Comparison of ENCODE assay signal across 9 cellular contexts in genomic region chr11:5380740-5381342, GRCh38. TPM values are rescaled to one million over a fixed set of nuclear protein-coding genes. Genes with fewer than 3 reads are reported as not detected.
DNase-seq lines count a peak whose midpoint lies in the region; ATAC-seq, FAIRE-seq and TF ChIP-seq lines count a peak whose summit lies in the region.
"Had no signal": no experiment of that assay in that cellular context is flagged by ENCODE, and none has a peak within 500 bp of the region (broad histone marks: within the 10 kb centered on the region; RNA-seq: fewer than 3 reads in every experiment).

No MANE protein-coding gene starts in this region.

- H3K9me3 Mint-ChIP-seq in CD14-positive monocyte = peaks cover 0 to 3% (median 0%) of the 10 kb centered on the region in 7 donors
- no peaks in the 10 kb centered on the region for H3K9me3 Mint-ChIP-seq in activated CD8-positive, alpha-beta T cell treated with anti-CD3 and anti-CD28 coated beads, Interleukin-2, amount 10 ng/mL, durations not matched to agents 7 days and 5 days (ENCODE audit: insufficient read depth)

- FAIRE-seq in GM18507 (lab: Jason Lieb, UNC) = peak; percentile 74

- CTCF ChIA-PET in activated CD8-positive, alpha-beta T cell treated with anti-CD3 and anti-CD28 coated beads, Interleukin-2, amount 10 ng/mL, durations not matched to agents 7 days and 5 days (lab: Charles Lee) = no interaction called here

- H3K36me3 Mint-ChIP-seq in CD14-positive monocyte = no peaks in the 10 kb centered on the region
- H3K36me3 Mint-ChIP-seq in activated CD8-positive, alpha-beta T cell treated with anti-CD3 and anti-CD28 coated beads, Interleukin-2, amount 10 ng/mL, durations not matched to agents 7 days and 5 days (ENCODE audit: low read depth) = no peaks in the 10 kb centered on the region
- H3K36me3 Mint-ChIP-seq: T-cell had no signal

- no peak overlapping the region for H3K27ac Mint-ChIP-seq in CD14-positive monocyte
- H3K27ac Mint-ChIP-seq in activated CD8-positive, alpha-beta T cell treated with anti-CD3 and anti-CD28 coated beads, Interleukin-2, amount 10 ng/mL, durations not matched to agents 7 days and 5 days = no peak overlapping the region
- H3K27ac Mint-ChIP-seq: T-cell had no signal

- POLR2A ChIA-PET in activated CD8-positive, alpha-beta T cell treated with anti-CD3 and anti-CD28 coated beads, Interleukin-2, amount 10 ng/mL, durations not matched to agents 7 days and 5 days (lab: Charles Lee) = no interaction called here

- ATAC-seq in HG02938 (IDR thresholded peaks at IDR 0.05; ENCODE audit: unreplicated experiment) (peak; percentile 94), GM19328 (IDR thresholded peaks at IDR 0.05; ENCODE audit: unreplicated experiment) (no peak)
- peak; percentile 44 for ATAC-seq in activated CD8-positive, alpha-beta T cell treated with anti-CD3 and anti-CD28 coated beads, Interleukin-2, amount 10 ng/mL, durations not matched to agents 7 days and 5 days
- ATAC-seq: T-cell had no signal

- DNase-seq in CD14-positive monocyte (ENCODE audit: low spot score) (no peak), GM18507 (ENCODE audit: extremely low spot score, insufficient read length, low read depth) (peak; percentile 8), NCI-H2029 (lab: John Stamatoyannopoulos, UW) (peak; percentile 32), germinal center (ENCODE audit: low spot score) (peak; percentile 25), pulmonary artery endothelial cell (ENCODE audit: low read depth, low spot score) (peak; percentile 10)
- peak; percentile 40 for DNase-seq in activated CD8-positive, alpha-beta T cell treated with anti-CD3 and anti-CD28 coated beads, Interleukin-2, amount 10 ng/mL, durations not matched to agents 7 days and 5 days

- H3K4me1 Mint-ChIP-seq in CD14-positive monocyte = no peaks in the 10 kb centered on the region
- no peaks in the 10 kb centered on the region for H3K4me1 Mint-ChIP-seq in activated CD8-positive, alpha-beta T cell treated with anti-CD3 and anti-CD28 coated beads, Interleukin-2, amount 10 ng/mL, durations not matched to agents 7 days and 5 days (ENCODE audit: low read depth)
- H3K4me1 Mint-ChIP-seq: T-cell had no signal

- peak; percentile 69 for TF ChIP-seq CTCF in CD14-positive monocyte (IDR thresholded peaks at IDR 0.05)

- H3K4me3 Mint-ChIP-seq in CD14-positive monocyte = no peak overlapping the region
- H3K4me3 Mint-ChIP-seq in activated CD8-positive, alpha-beta T cell treated with anti-CD3 and anti-CD28 coated beads, Interleukin-2, amount 10 ng/mL, durations not matched to agents 7 days and 5 days = no peak overlapping the region
- H3K4me3 Mint-ChIP-seq: T-cell had no signal

- H3K27me3 Mint-ChIP-seq in CD14-positive monocyte (ENCODE audit: low read depth in 3 of 3) = peaks cover 2 to 5% (median 4%) of the 10 kb centered on the region in 3 donors
- H3K27me3 Mint-ChIP-seq in activated CD8-positive, alpha-beta T cell treated with anti-CD3 and anti-CD28 coated beads, Interleukin-2, amount 10 ng/mL, durations not matched to agents 7 days and 5 days (ENCODE audit: low read depth) = no peaks in the 10 kb centered on the region
- H3K27me3 Mint-ChIP-seq: T-cell had no signal

- intact Hi-C loops in CD14-positive monocyte (cut with micrococcal nuclease) = no loop called here

RNA-seq across cellular contexts. Expression of gene OR51M1, which starts 2.8 kb away (rescaled TPM):
- not detected for polyA plus RNA-seq in CD14-positive monocyte
- not detected for total RNA-seq in activated CD8-positive, alpha-beta T cell treated with anti-CD3 and anti-CD28 coated beads, Interleukin-2, amount 10 ng/mL, durations not matched to agents 7 days and 5 days
- not detected in 2 replicates for total RNA-seq in pulmonary artery endothelial cell
- total RNA-seq: T-cell had no signal

RNA-seq across cellular contexts. Expression of gene OR51B6, which starts 29.5 kb away (rescaled TPM):
- polyA plus RNA-seq in CD14-positive monocyte = not detected
- not detected for total RNA-seq in activated CD8-positive, alpha-beta T cell treated with anti-CD3 and anti-CD28 coated beads, Interleukin-2, amount 10 ng/mL, durations not matched to agents 7 days and 5 days
- total RNA-seq in pulmonary artery endothelial cell = not detected in 2 replicates
- total RNA-seq: T-cell had no signal

RNA-seq across cellular contexts. Expression of gene OR51B5, which starts 37.5 kb away (rescaled TPM):
- polyA plus RNA-seq in CD14-positive monocyte = not detected
- total RNA-seq in activated CD8-positive, alpha-beta T cell treated with anti-CD3 and anti-CD28 coated beads, Interleukin-2, amount 10 ng/mL, durations not matched to agents 7 days and 5 days = not detected
- not detected in 2 replicates for total RNA-seq in pulmonary artery endothelial cell

RNA-seq across cellular contexts. Expression of gene OR51Q1, which starts 41.1 kb away (rescaled TPM):
- not detected for polyA plus RNA-seq in CD14-positive monocyte
- not detected for total RNA-seq in activated CD8-positive, alpha-beta T cell treated with anti-CD3 and anti-CD28 coated beads, Interleukin-2, amount 10 ng/mL, durations not matched to agents 7 days and 5 days
- not detected in 2 replicates for total RNA-seq in pulmonary artery endothelial cell
- total RNA-seq: T-cell had no signal

RNA-seq across cellular contexts. Expression of gene OR51B2, which starts 56.7 kb away (rescaled TPM):
- polyA plus RNA-seq in CD14-positive monocyte = not detected
- not detected for total RNA-seq in activated CD8-positive, alpha-beta T cell treated with anti-CD3 and anti-CD28 coated beads, Interleukin-2, amount 10 ng/mL, durations not matched to agents 7 days and 5 days
- not detected in 2 replicates for total RNA-seq in pulmonary artery endothelial cell
- total RNA-seq: T-cell had no signal
